Comparison of ENCODE assay signal across 8 cellular contexts in genomic region chr7:44849277-44850210, GRCh38. TPM values are rescaled to one million over a fixed set of nuclear protein-coding genes. Genes with fewer than 3 reads are reported as not detected.
A peak's percentile ranks its signal among the peaks of the same experiment; 100 is the strongest.
DNase-seq lines count a peak whose midpoint lies in the region; ATAC-seq and TF ChIP-seq lines count a peak whose summit lies in the region.

No MANE protein-coding gene starts in this region.

- peak overlapping the region; percentile 24 to 93 for H3K9ac ChIP-seq in mucosa of rectum (ENCODE audit: low read depth in 1 of 2, low read length in 2 of 2)

- no peak for DNase-seq in CD4-positive, alpha-beta T cell
- DNase-seq in HFFc6 (peak; percentile 28), AML-193 (lab: John Stamatoyannopoulos, UW) (no peak), GM20000 (ENCODE audit: low spot score) (no peak)
- DNase-seq in activated T-helper 2 cell treated with anti-CD3 and anti-CD28 coated beads, Interferon-gamma antibody, Interleukin-2, Interleukin-4, amounts not matched to agents 10 μg/mL and 5 μg/mL and 100 μg/mL, durations not matched to agents 14 hours and 24 hours and 36 hours (ENCODE audit: low spot score) = no peak

- peaks cover 24% of the 10 kb centered on the region for H3K36me3 Mint-ChIP-seq in CD4-positive, alpha-beta T cell (ENCODE audit: low read depth)
- H3K36me3 Mint-ChIP-seq in HFFc6 (ENCODE audit: low read depth) = no peaks in the 10 kb centered on the region
- H3K36me3 Mint-ChIP-seq in activated T-helper 2 cell treated with anti-CD3 and anti-CD28 coated beads, Interferon-gamma antibody, Interleukin-2, Interleukin-4, amounts not matched to agents 10 μg/mL and 5 μg/mL and 100 μg/mL, durations not matched to agents 14 hours and 24 hours and 36 hours (ENCODE audit: low read depth) = peaks cover 15% of the 10 kb centered on the region

- H3K27me3 Mint-ChIP-seq in CD4-positive, alpha-beta T cell = peaks cover 4% of the 10 kb centered on the region
- no peaks in the 10 kb centered on the region for H3K27me3 Mint-ChIP-seq in HFFc6 (ENCODE audit: insufficient read depth)
- no peaks in the 10 kb centered on the region for H3K27me3 Mint-ChIP-seq in activated T-helper 2 cell treated with anti-CD3 and anti-CD28 coated beads, Interferon-gamma antibody, Interleukin-2, Interleukin-4, amounts not matched to agents 10 μg/mL and 5 μg/mL and 100 μg/mL, durations not matched to agents 14 hours and 24 hours and 36 hours (ENCODE audit: low read depth)

- TF ChIP-seq CTCF in CD4-positive, alpha-beta T cell (IDR thresholded peaks at IDR 0.05) = no peak
- TF ChIP-seq CTCF in HFFc6 (IDR thresholded peaks at IDR 0.05) = no peak
- TF ChIP-seq CTCF in GM20000 (IDR thresholded peaks at IDR 0.05; ENCODE audit: extremely low read depth, missing control alignments) = no peak

- no peak overlapping the region for H3K27ac ChIP-seq in CD4-positive, alpha-beta T cell (ENCODE audit: low read depth, low read length)
- H3K27ac ChIP-seq in mucosa of rectum (ENCODE audit: low read depth in 2 of 2, low read length in 2 of 2) = no peak overlapping the region

- no peaks in the 10 kb centered on the region for H3K9me3 ChIP-seq in CD4-positive, alpha-beta T cell (ENCODE audit: control insufficient read depth, low read length)
- no peaks in the 10 kb centered on the region for H3K9me3 ChIP-seq in mucosa of rectum (ENCODE audit: control insufficient read depth in 2 of 2, low read length in 2 of 2)

- no peaks in the 10 kb centered on the region for H3K9me3 Mint-ChIP-seq in CD4-positive, alpha-beta T cell
- no peaks in the 10 kb centered on the region for H3K9me3 Mint-ChIP-seq in HFFc6
- no peaks in the 10 kb centered on the region for H3K9me3 Mint-ChIP-seq in activated T-helper 2 cell treated with anti-CD3 and anti-CD28 coated beads, Interferon-gamma antibody, Interleukin-2, Interleukin-4, amounts not matched to agents 10 μg/mL and 5 μg/mL and 100 μg/mL, durations not matched to agents 14 hours and 24 hours and 36 hours

- POLR2A ChIA-PET in CD4-positive, alpha-beta T cell (lab: Charles Lee) = interaction anchor here (1.1 to 5.6 kb wide), 14 partner anchors 7 to 359 kb away, joined by 3 to 87 read pairs (median 22); partner anchors contain the start of genes DDX56, NUDCD3, OGDH and PURB

- H3K27ac Mint-ChIP-seq in CD4-positive, alpha-beta T cell = peak overlapping the region; percentile 95
- peak overlapping the region; percentile 97 for H3K27ac Mint-ChIP-seq in HFFc6
- H3K27ac Mint-ChIP-seq in activated T-helper 2 cell treated with anti-CD3 and anti-CD28 coated beads, Interferon-gamma antibody, Interleukin-2, Interleukin-4, amounts not matched to agents 10 μg/mL and 5 μg/mL and 100 μg/mL, durations not matched to agents 14 hours and 24 hours and 36 hours = peak overlapping the region; percentile 97

- H3K27me3 ChIP-seq in CD4-positive, alpha-beta T cell (ENCODE audit: control insufficient read depth, insufficient read depth, low read length) = no peaks in the 10 kb centered on the region
- no peaks in the 10 kb centered on the region for H3K27me3 ChIP-seq in mucosa of rectum (ENCODE audit: control insufficient read depth in 2 of 2, insufficient read depth in 2 of 2, low read length in 2 of 2)

- CTCF ChIA-PET in CD4-positive, alpha-beta T cell (lab: Charles Lee) = interaction anchor here (1.2 to 3.8 kb wide), 3 partner anchors 8 to 262 kb away, joined by 3 to 26 read pairs (median 7); no protein-coding TSS in a partner anchor

- peak overlapping the region; percentile 92 for H3K4me3 Mint-ChIP-seq in CD4-positive, alpha-beta T cell
- peak overlapping the region; percentile 99 for H3K4me3 Mint-ChIP-seq in HFFc6
- peak overlapping the region; percentile 91 for H3K4me3 Mint-ChIP-seq in activated T-helper 2 cell treated with anti-CD3 and anti-CD28 coated beads, Interferon-gamma antibody, Interleukin-2, Interleukin-4, amounts not matched to agents 10 μg/mL and 5 μg/mL and 100 μg/mL, durations not matched to agents 14 hours and 24 hours and 36 hours (ENCODE audit: low read depth)

- peak overlapping the region in 1 of 2 donors; percentile 95 for H3K4me3 ChIP-seq in mucosa of rectum (ENCODE audit: low read length in 2 of 2)

- ATAC-seq in CD4-positive, alpha-beta T cell (ENCODE audit: poor library complexity) = no peak
- ATAC-seq in GM18858 (IDR thresholded peaks at IDR 0.05; ENCODE audit: unreplicated experiment) (no peak), GM21447 (IDR thresholded peaks at IDR 0.05; ENCODE audit: unreplicated experiment) (no peak)

- no peaks in the 10 kb centered on the region for H3K36me3 ChIP-seq in mucosa of rectum (ENCODE audit: control insufficient read depth in 2 of 2, insufficient read depth in 2 of 2, low read length in 2 of 2)

- H3K4me1 Mint-ChIP-seq in CD4-positive, alpha-beta T cell (ENCODE audit: low read depth) = peaks cover 32% of the 10 kb centered on the region
- peaks cover 45% of the 10 kb centered on the region for H3K4me1 Mint-ChIP-seq in HFFc6 (ENCODE audit: low read depth)
- peaks cover 48% of the 10 kb centered on the region for H3K4me1 Mint-ChIP-seq in activated T-helper 2 cell treated with anti-CD3 and anti-CD28 coated beads, Interferon-gamma antibody, Interleukin-2, Interleukin-4, amounts not matched to agents 10 μg/mL and 5 μg/mL and 100 μg/mL, durations not matched to agents 14 hours and 24 hours and 36 hours (ENCODE audit: low read depth)

- intact Hi-C loops in CD4-positive, alpha-beta T cell (cut with DNase I, micrococcal nuclease) = loop anchor here (2.0 to 10.0 kb wide), 5 partner anchors 35 to 365 kb away; partner anchors contain the start of genes CCM2 (in 1 of the 2), PURB (in 1 of the 2) and TBRG4 (in 1 of the 2)
- intact Hi-C loops in activated T-helper 2 cell treated with anti-CD3 and anti-CD28 coated beads, Interferon-gamma antibody, Interleukin-2, Interleukin-4, amounts not matched to agents 10 μg/mL and 5 μg/mL and 100 μg/mL, durations not matched to agents 14 hours and 24 hours and 36 hours (cut with micrococcal nuclease) = loop anchor here (2.0 to 5.0 kb wide), 3 partner anchors 65 to 128 kb away; partner anchors contain the start of gene MYO1G

- peaks cover 4 to 11% of the 10 kb centered on the region in 2 donors for H3K4me1 ChIP-seq in mucosa of rectum (ENCODE audit: control insufficient read depth in 2 of 2, insufficient read depth in 2 of 2, low read length in 2 of 2)

RNA-seq across cellular contexts. Expression of gene H2AZ2, which starts 1.7 kb away (rescaled TPM):
- total RNA-seq in CD4-positive, alpha-beta T cell = 100 to 1,000 TPM; 145 to 156 TPM
- 100 to 1,000 TPM; 128 to 215 (median 185) TPM for total RNA-seq in HFFc6 (2021; fragmentation: NEBNext Ultra II Directional; extraction: Animal tissue kit (Norgen Biotek cat#: 25700))
- 204 and 208 TPM in 2 replicates for total RNA-seq in activated T-helper 2 cell treated with anti-CD3 and anti-CD28 coated beads, Interferon-gamma antibody, Interleukin-2, Interleukin-4, amounts not matched to agents 10 μg/mL and 5 μg/mL and 100 μg/mL, durations not matched to agents 14 hours and 24 hours and 36 hours

RNA-seq across cellular contexts. Expression of gene PURB, which starts 35.8 kb away (rescaled TPM):
- 10 to 100 TPM; 17.0 to 17.4 TPM for total RNA-seq in CD4-positive, alpha-beta T cell
- total RNA-seq in HFFc6 (2021; fragmentation: NEBNext Ultra II Directional; extraction: Animal tissue kit (Norgen Biotek cat#: 25700)) = 10 to 100 TPM; 22.2 to 32.2 (median 26.0) TPM
- 32.9 and 33.9 TPM in 2 replicates for total RNA-seq in activated T-helper 2 cell treated with anti-CD3 and anti-CD28 coated beads, Interferon-gamma antibody, Interleukin-2, Interleukin-4, amounts not matched to agents 10 μg/mL and 5 μg/mL and 100 μg/mL, durations not matched to agents 14 hours and 24 hours and 36 hours

RNA-seq across cellular contexts. Expression of gene PPIA, which starts 53.1 kb away (rescaled TPM):
- 100 to 1,000 TPM; 410 to 423 TPM for total RNA-seq in CD4-positive, alpha-beta T cell
- 1,000 to 10,000 TPM; 2,348 to 2,538 (median 2,460) TPM for total RNA-seq in HFFc6 (2021; fragmentation: NEBNext Ultra II Directional; extraction: Animal tissue kit (Norgen Biotek cat#: 25700))
- 2,442 and 2,446 TPM in 2 replicates for total RNA-seq in activated T-helper 2 cell treated with anti-CD3 and anti-CD28 coated beads, Interferon-gamma antibody, Interleukin-2, Interleukin-4, amounts not matched to agents 10 μg/mL and 5 μg/mL and 100 μg/mL, durations not matched to agents 14 hours and 24 hours and 36 hours
